In the genomic region with DNA sequence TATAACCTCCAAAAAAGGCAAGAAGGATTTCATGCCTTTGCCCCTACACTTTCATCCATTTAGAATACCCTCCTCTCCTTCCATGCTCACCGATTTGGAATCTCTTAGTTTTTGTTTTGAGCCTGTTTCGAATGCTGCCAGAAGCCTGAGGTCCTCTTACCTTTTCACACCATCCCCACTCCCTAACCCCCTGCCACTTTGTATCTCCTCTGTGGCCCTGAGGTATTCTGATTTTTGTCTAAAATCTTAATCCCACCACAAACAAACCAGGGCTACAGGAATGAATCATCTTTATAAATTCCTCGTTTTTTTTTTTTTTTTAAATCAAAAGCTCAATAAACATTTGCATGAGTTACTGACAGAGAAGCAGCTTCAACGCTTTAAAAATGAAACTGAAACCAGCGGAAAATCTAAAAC, we compare ENCODE assay signal across 8 cellular contexts. TPM values are rescaled to one million over a fixed set of nuclear protein-coding genes. Genes with fewer than 3 reads are reported as not detected.
DNase-seq lines count a peak whose midpoint lies in the region; ATAC-seq, FAIRE-seq and TF ChIP-seq lines count a peak whose summit lies in the region.

No MANE protein-coding gene starts in this region.

- H2AFZ ChIP-seq in OCI-LY1 (ENCODE audit: low read length), result peak overlapping the region; percentile 91

- H3K4me2 ChIP-seq in OCI-LY1 (ENCODE audit: low read length), result peak overlapping the region; percentile 98

- DNase-seq in epithelial cell of esophagus (ENCODE audit: low read depth) (peak; percentile 13), pancreas (no peak), NCI-H1694 treated with DMSO at 0.1 percent for 48 hours (lab: John Stamatoyannopoulos, UW) (no peak), NCI-H524 treated with DMSO at 0.1 percent for 48 hours (lab: John Stamatoyannopoulos, UW) (no peak)
- DNase-seq in stimulated activated CD4-positive, alpha-beta T cell treated with anti-CD3 and anti-CD28 coated beads, Interleukin-2, amount 100 ng/mL, for 48 hours, result no peak

- H3K9me2 ChIP-seq in OCI-LY1 (ENCODE audit: low read depth, low read length), result no peaks in the 10 kb centered on the region

- no peaks in the 10 kb centered on the region for H3K9me3 ChIP-seq in OCI-LY1 (ENCODE audit: low read length)
- H3K9me3 ChIP-seq in pancreas, result no peaks in the 10 kb centered on the region

- FAIRE-seq in pancreas (lab: Jason Lieb, UNC), result no peak

- H3K27ac ChIP-seq in OCI-LY1 (ENCODE audit: low read depth, low read length, poor library complexity, severe bottlenecking), result peak overlapping the region; percentile 71
- peak overlapping the region; percentile 59 to 95 (median 88) for H3K27ac ChIP-seq in pancreas

- peaks cover 21% of the 10 kb centered on the region for H3K79me2 ChIP-seq in OCI-LY1 (ENCODE audit: insufficient read depth, low read length)

- TF ChIP-seq CTCF in OCI-LY1 (IDR thresholded peaks at IDR 0.05; ENCODE audit: low read length) (no peak), epithelial cell of esophagus (IDR thresholded peaks at IDR 0.05; ENCODE audit: insufficient read depth, low read depth, low read length, missing control alignments) (no peak), pancreas (IDR thresholded peaks at IDR 0.05) (no peak)

- peak; percentile 7 for ATAC-seq in GM18498 (IDR thresholded peaks at IDR 0.05; ENCODE audit: unreplicated experiment)
- ATAC-seq in GM21825 (IDR thresholded peaks at IDR 0.05; ENCODE audit: unreplicated experiment), result peak; percentile 2
- ATAC-seq in pancreas, result peak in 2 of 4 donors; percentile 4 to 8

- peaks cover 12% of the 10 kb centered on the region; the same call in 1 of the 2 replicates for H3F3A ChIP-seq in OCI-LY1 (ENCODE audit: insufficient read depth, low read length)

- H3K9ac ChIP-seq in OCI-LY1 (ENCODE audit: low read length), result peak overlapping the region; percentile 82

- H3K27me3 ChIP-seq in OCI-LY1 (ENCODE audit: insufficient read depth, low read length) (no peaks in the 10 kb centered on the region), pancreas (no peaks in the 10 kb centered on the region)

- 0 to 1% methylated on average over 5 of the region's 5 CpGs for WGBS in pancreas, 2 donors

- H3K4me3 ChIP-seq in OCI-LY1 (ENCODE audit: low read depth, low read length, poor library complexity, severe bottlenecking) (peak overlapping the region; percentile 97), epithelial cell of esophagus (ENCODE audit: low read length) (peak overlapping the region; percentile 85), pancreas (peak overlapping the region; percentile 80 to 92 (median 83))

- peaks cover 3% of the 10 kb centered on the region; the same call in 1 of the 2 replicates for H4K20me1 ChIP-seq in OCI-LY1 (ENCODE audit: insufficient read depth, low read length)

- intact Hi-C loops in pancreas (cut with DNase I), result no loop called here

- H3K4me1 ChIP-seq in OCI-LY1 (ENCODE audit: insufficient read depth, low read length, severe bottlenecking) (peaks cover 40% of the 10 kb centered on the region), pancreas (peaks cover 0 to 26% (median 14%) of the 10 kb centered on the region in 3 donors)

- peaks cover 33% of the 10 kb centered on the region for H3K36me3 ChIP-seq in OCI-LY1 (ENCODE audit: insufficient read depth, low read length)
- H3K36me3 ChIP-seq in pancreas, result peaks cover 0 to 21% (median 12%) of the 10 kb centered on the region in 3 donors

RNA-seq across cellular contexts. Expression of gene RPS12, which starts 1.6 kb away (rescaled TPM):
- total RNA-seq in pancreas, result 100 to 1,000 TPM; 511 to 945 (median 775) TPM
- 1,000 to 10,000 TPM in 1 of 2 donors, 100 to 1,000 TPM in 1; 995 to 1,464 TPM for polyA plus RNA-seq in pancreas

RNA-seq across cellular contexts. Expression of gene SLC18B1, which starts 14.3 kb away (rescaled TPM):
- 1 to 10 TPM; 4.4 to 9.9 (median 7.2) TPM for total RNA-seq in pancreas
- polyA plus RNA-seq in pancreas, result 10 to 100 TPM in 1 of 2 donors, 1 to 10 TPM in 1; 5.5 to 10.9 TPM

RNA-seq across cellular contexts. Expression of gene VNN2, which starts 55.1 kb away (rescaled TPM):
- 1 to 10 TPM in 3 of 6 donors, under 1 TPM in 3; 0.63 to 9.6 (median 1.7) TPM for total RNA-seq in pancreas
- polyA plus RNA-seq in pancreas, result 1 to 10 TPM in 1 of 2 donors, under 1 TPM in 1; 0.72 to 1.2 TPM
